1 cellular context compared by ENCODE assay signal in the genomic region with DNA sequence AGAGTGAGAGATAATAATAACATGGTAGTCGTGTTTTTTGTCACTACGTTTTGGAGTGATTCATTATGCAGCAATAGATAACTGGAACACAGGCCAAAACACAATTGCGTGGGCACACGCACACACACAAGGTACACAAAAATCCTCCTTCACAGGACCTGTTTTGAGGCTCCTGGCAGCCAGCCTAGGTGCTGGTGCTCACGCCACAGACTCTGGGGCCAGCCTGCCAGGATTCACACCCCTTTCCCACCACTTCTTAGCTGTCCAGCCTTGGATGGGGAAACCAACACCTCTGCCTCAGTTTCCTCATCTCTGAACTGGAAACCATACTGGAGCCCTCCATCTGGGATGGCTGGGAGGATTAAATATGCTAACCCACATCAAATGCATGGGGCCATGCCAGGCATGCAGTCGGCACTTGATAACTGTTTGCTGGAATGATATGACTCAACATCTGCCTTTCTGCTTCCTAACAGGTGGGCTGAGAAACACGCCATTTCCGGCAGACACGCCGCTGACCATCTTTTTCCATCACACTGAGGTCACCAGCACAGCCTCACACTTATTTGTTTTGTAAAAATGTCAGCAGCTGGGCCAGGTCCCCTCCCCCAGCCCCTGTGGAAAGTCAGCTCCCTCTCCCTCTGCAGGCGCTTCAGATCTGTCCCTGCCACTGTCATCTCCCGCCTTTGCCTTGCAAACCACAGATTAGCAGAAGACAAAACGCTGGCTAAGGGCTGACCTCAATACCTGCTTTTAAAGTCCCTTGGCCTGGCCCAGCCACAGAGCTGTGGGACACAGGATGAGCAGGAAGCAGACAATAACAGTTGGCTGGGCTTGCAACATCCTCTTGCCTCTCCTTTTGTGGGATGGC.
A peak's percentile ranks its signal among the peaks of the same experiment; 100 is the strongest.
TF ChIP-seq lines count a peak whose summit lies in the region.

No MANE protein-coding gene starts in this region.

TF ChIP-seq in K562, 482 proteins besides CTCF, POLR2A, EP300 and RAD21 (continued from another document and continues in another):
- TF ChIP-seq PREB (CRISPR knock-in tag; IDR thresholded peaks at IDR 0.05) (no peak), NCOR1 (IDR thresholded peaks at IDR 0.05) (peak; percentile 49), BRD9 (IDR thresholded peaks at IDR 0.05; ENCODE audit: low read depth, partially characterized antibody) (no peak), RBM22 (IDR thresholded peaks at IDR 0.05; ENCODE audit: low read depth, low read length, poor library complexity, severe bottlenecking) (no peak), PURB (CRISPR knock-in tag; IDR thresholded peaks at IDR 0.05; ENCODE audit: low read depth) (no peak), NFIX (CRISPR knock-in tag; IDR thresholded peaks at IDR 0.05; ENCODE audit: low read depth) (no peak), CBFA2T3 (IDR thresholded peaks at IDR 0.05) (peak; percentile 74), ZNF561 (CRISPR knock-in tag; conservative IDR thresholded peaks at IDR 0.05) (no peak), PCBP2 (IDR thresholded peaks at IDR 0.05; ENCODE audit: low read depth, low read length, poor library complexity, severe bottlenecking) (no peak), SP2 (IDR thresholded peaks at IDR 0.05; ENCODE audit: extremely low read depth, low read depth, low read length, poor library complexity, severe bottlenecking) (no peak), PRPF4 (IDR thresholded peaks at IDR 0.05; ENCODE audit: insufficient read depth, low read depth, low read length, poor library complexity, severe bottlenecking) (no peak), POLR3A (IDR thresholded peaks at IDR 0.05; ENCODE audit: borderline replicate concordance, extremely low read depth, insufficient read depth, insufficient read length) (no peak), ZNF444 (CRISPR knock-in tag; IDR thresholded peaks at IDR 0.05) (no peak), ZNF316 (IDR thresholded peaks at IDR 0.05) (no peak), E2F6 (IDR thresholded peaks at IDR 0.05; ENCODE audit: borderline replicate concordance in 1 of 2, extremely low read depth in 1 of 2, insufficient read depth in 1 of 2, insufficient read length in 1 of 2, low read depth in 1 of 2, low read length in 1 of 2, poor library complexity in 1 of 2, severe bottlenecking in 1 of 2) (peak in 1 of 2 experiments; percentile 42), ZKSCAN3 (CRISPR knock-in tag; IDR thresholded peaks at IDR 0.05) (no peak), ZNF324 (CRISPR knock-in tag; IDR thresholded peaks at IDR 0.05) (no peak), CTBP1 (IDR thresholded peaks at IDR 0.05; ENCODE audit: borderline replicate concordance) (peak; percentile 61; the same call in 1 of the 2 replicates), TAF9B (IDR thresholded peaks at IDR 0.05; ENCODE audit: partially characterized antibody) (peak; percentile 32), ZC3H11A (IDR thresholded peaks at IDR 0.05; ENCODE audit: low read depth, low read length) (no peak), FOXO4 (CRISPR knock-in tag; IDR thresholded peaks at IDR 0.05) (no peak), CUX1 (CRISPR knock-in tag; IDR thresholded peaks at IDR 0.05) (no peak), BCOR (IDR thresholded peaks at IDR 0.05) (no peak), BCLAF1 (IDR thresholded peaks at IDR 0.05; ENCODE audit: borderline replicate concordance in 1 of 2, control insufficient read depth in 1 of 2, low read depth in 2 of 2, low read length in 1 of 2) (no peak), SIX5 (IDR thresholded peaks at IDR 0.05; ENCODE audit: borderline replicate concordance in 1 of 2, insufficient read depth in 1 of 2, low read depth in 1 of 2, low read length in 2 of 2) (no peak), SLC30A9 (CRISPR knock-in tag; IDR thresholded peaks at IDR 0.05) (no peak)
- TF ChIP-seq, protein P1, sequence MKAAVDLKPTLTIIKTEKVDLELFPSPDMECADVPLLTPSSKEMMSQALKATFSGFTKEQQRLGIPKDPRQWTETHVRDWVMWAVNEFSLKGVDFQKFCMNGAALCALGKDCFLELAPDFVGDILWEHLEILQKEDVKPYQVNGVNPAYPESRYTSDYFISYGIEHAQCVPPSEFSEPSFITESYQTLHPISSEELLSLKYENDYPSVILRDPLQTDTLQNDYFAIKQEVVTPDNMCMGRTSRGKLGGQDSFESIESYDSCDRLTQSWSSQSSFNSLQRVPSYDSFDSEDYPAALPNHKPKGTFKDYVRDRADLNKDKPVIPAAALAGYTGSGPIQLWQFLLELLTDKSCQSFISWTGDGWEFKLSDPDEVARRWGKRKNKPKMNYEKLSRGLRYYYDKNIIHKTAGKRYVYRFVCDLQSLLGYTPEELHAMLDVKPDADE (conservative IDR thresholded peaks at IDR 0.05; ENCODE audit: control insufficient read depth, low read depth, low read length) = 0 out of 2 replicates have a peak, but pooled peaks have one; percentile 48
- TF ChIP-seq, protein P2, sequence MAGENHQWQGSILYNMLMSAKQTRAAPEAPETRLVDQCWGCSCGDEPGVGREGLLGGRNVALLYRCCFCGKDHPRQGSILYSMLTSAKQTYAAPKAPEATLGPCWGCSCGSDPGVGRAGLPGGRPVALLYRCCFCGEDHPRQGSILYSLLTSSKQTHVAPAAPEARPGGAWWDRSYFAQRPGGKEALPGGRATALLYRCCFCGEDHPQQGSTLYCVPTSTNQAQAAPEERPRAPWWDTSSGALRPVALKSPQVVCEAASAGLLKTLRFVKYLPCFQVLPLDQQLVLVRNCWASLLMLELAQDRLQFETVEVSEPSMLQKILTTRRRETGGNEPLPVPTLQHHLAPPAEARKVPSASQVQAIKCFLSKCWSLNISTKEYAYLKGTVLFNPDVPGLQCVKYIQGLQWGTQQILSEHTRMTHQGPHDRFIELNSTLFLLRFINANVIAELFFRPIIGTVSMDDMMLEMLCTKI (IDR thresholded peaks at IDR 0.05; ENCODE audit: partially characterized antibody) = no peak
- TF ChIP-seq, protein P3, sequence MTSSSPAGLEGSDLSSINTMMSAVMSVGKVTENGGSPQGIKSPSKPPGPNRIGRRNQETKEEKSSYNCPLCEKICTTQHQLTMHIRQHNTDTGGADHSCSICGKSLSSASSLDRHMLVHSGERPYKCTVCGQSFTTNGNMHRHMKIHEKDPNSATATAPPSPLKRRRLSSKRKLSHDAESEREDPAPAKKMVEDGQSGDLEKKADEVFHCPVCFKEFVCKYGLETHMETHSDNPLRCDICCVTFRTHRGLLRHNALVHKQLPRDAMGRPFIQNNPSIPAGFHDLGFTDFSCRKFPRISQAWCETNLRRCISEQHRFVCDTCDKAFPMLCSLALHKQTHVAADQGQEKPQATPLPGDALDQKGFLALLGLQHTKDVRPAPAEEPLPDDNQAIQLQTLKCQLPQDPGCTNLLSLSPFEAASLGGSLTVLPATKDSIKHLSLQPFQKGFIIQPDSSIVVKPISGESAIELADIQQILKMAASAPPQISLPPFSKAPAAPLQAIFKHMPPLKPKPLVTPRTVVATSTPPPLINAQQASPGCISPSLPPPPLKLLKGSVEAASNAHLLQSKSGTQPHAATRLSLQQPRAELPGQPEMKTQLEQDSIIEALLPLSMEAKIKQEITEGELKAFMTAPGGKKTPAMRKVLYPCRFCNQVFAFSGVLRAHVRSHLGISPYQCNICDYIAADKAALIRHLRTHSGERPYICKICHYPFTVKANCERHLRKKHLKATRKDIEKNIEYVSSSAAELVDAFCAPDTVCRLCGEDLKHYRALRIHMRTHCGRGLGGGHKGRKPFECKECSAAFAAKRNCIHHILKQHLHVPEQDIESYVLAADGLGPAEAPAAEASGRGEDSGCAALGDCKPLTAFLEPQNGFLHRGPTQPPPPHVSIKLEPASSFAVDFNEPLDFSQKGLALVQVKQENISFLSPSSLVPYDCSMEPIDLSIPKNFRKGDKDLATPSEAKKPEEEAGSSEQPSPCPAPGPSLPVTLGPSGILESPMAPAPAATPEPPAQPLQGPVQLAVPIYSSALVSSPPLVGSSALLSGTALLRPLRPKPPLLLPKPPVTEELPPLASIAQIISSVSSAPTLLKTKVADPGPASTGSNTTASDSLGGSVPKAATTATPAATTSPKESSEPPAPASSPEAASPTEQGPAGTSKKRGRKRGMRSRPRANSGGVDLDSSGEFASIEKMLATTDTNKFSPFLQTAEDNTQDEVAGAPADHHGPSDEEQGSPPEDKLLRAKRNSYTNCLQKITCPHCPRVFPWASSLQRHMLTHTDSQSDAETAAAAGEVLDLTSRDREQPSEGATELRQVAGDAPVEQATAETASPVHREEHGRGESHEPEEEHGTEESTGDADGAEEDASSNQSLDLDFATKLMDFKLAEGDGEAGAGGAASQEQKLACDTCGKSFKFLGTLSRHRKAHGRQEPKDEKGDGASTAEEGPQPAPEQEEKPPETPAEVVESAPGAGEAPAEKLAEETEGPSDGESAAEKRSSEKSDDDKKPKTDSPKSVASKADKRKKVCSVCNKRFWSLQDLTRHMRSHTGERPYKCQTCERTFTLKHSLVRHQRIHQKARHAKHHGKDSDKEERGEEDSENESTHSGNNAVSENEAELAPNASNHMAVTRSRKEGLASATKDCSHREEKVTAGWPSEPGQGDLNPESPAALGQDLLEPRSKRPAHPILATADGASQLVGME (CRISPR knock-in tag; IDR thresholded peaks at IDR 0.05) = no peak
- TF ChIP-seq, protein P4, sequence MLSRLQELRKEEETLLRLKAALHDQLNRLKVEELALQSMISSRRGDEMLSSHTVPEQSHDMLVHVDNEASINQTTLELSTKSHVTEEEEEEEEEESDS (CRISPR knock-in tag; IDR thresholded peaks at IDR 0.05) = no peak
